ENCODE assay signal across 1 cellular context in genomic region chr7:19557726-19558470, GRCh38.
TF ChIP-seq lines count a peak whose summit lies in the region.

No MANE protein-coding gene starts in this region.

TF ChIP-seq in HepG2, 621 proteins besides CTCF, POLR2A, EP300 and RAD21 (continued from another document):
- TF ChIP-seq ZNF407 (CRISPR knock-in tag; IDR thresholded peaks at IDR 0.05; ENCODE audit: not compliant biosample characterization) (no peak), SNAPC4 (CRISPR knock-in tag; IDR thresholded peaks at IDR 0.05) (no peak), IRF1 (CRISPR knock-in tag; IDR thresholded peaks at IDR 0.05; ENCODE audit: low read depth) (no peak)
